In the genomic region with DNA sequence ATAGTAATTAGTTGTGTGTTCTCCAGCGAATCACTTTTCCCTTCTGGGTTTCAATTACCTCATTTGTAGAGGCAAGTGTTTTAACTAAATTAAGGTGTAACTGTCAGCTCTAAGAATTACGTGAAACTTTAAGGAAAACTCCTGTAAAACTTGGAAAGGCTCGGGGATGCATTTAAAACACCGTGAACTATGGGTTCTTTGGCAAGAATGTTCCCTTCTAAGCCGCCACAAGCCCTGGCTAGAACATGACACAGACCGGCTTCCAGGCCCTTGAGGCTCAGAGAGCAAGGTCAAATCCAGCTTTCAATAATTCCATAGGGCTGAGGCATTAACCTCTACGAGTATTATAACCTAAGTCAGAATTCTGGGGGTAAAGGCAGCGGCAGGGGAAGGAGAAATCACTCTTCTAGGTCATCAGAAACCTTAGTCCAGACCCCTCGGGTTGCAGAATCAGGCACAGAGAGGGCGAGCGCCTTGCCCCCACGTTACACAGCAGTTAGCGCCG, we compare ENCODE assay signal across 8 cellular contexts. TPM values are rescaled to one million over a fixed set of nuclear protein-coding genes. Genes with fewer than 3 reads are reported as not detected.
A peak's percentile ranks its signal among the peaks of the same experiment; 100 is the strongest.
DNase-seq lines count a peak whose midpoint lies in the region; ATAC-seq and TF ChIP-seq lines count a peak whose summit lies in the region.

No MANE protein-coding gene starts in this region.

- intact Hi-C loops in ovary (cut with DNase I): loop anchor here in 1 of 4 donors (10.0 kb wide), 1 partner anchor 85 kb away; the partner anchor contains the start of gene DGKH

- TF ChIP-seq POLR2A in ovary (IDR thresholded peaks at IDR 0.05): no peak

- peaks cover 2% of the 10 kb centered on the region for H3K4me1 ChIP-seq in ovary (ENCODE audit: insufficient read depth)

- TF ChIP-seq CTCF in AG04449 (IDR thresholded peaks at IDR 0.05; ENCODE audit: insufficient read depth, low read length, missing control alignments) (no peak), ovary (IDR thresholded peaks at IDR 0.05) (no peak)

- WGBS in ovary, 3 donors: 1 to 3% (median 2%) methylated on average over 14 of the region's 14 CpGs

- H3K4me1 Mint-ChIP-seq in activated CD4-positive, alpha-beta memory T cell treated with anti-CD3 and anti-CD28 coated beads, Interleukin-2, amount 10 ng/mL, durations not matched to agents 7 days and 5 days: peaks cover 36% of the 10 kb centered on the region

- CTCF ChIA-PET in AG04449 (lab: Yijun Ruan, JAX): interaction anchor here (1.0 to 1.8 kb wide), 8 partner anchors 10 to 293 kb away, joined by 3 to 6 read pairs (median 4); no protein-coding TSS in a partner anchor
- CTCF ChIA-PET in activated CD4-positive, alpha-beta memory T cell treated with anti-CD3 and anti-CD28 coated beads, Interleukin-2, amount 10 ng/mL, durations not matched to agents 7 days and 5 days (lab: Charles Lee): interaction anchor here (1.0 to 1.2 kb wide), 2 partner anchors 43 to 292 kb away, joined by 3 to 5 read pairs; no protein-coding TSS in a partner anchor

- H3K9me3 Mint-ChIP-seq in activated CD4-positive, alpha-beta memory T cell treated with anti-CD3 and anti-CD28 coated beads, Interleukin-2, amount 10 ng/mL, durations not matched to agents 7 days and 5 days: no peaks in the 10 kb centered on the region

- H3K27me3 ChIP-seq in ovary: no peaks in the 10 kb centered on the region

- POLR2A ChIA-PET in AG04449 (lab: Yijun Ruan, JAX): interaction anchor here (0.6 to 1.7 kb wide), 4 partner anchors 11 to 212 kb away, joined by 3 to 6 read pairs (median 3); no protein-coding TSS in a partner anchor
- POLR2A ChIA-PET in activated CD4-positive, alpha-beta memory T cell treated with anti-CD3 and anti-CD28 coated beads, Interleukin-2, amount 10 ng/mL, durations not matched to agents 7 days and 5 days (lab: Charles Lee): interaction anchor here (1.0 to 2.8 kb wide), 7 partner anchors 9 to 87 kb away, joined by 3 to 17 read pairs (median 6); no protein-coding TSS in a partner anchor

- no peak for TF ChIP-seq EP300 in ovary (IDR thresholded peaks at IDR 0.05)

- peaks cover 5% of the 10 kb centered on the region for H3K36me3 Mint-ChIP-seq in activated CD4-positive, alpha-beta memory T cell treated with anti-CD3 and anti-CD28 coated beads, Interleukin-2, amount 10 ng/mL, durations not matched to agents 7 days and 5 days (ENCODE audit: low read depth)

- peak overlapping the region; percentile 66 to 71 for H3K27ac ChIP-seq in ovary

- H3K4me3 ChIP-seq in AG04449 (ENCODE audit: low read depth, low read length): peak overlapping the region; percentile 76
- H3K4me3 ChIP-seq in ovary: peak overlapping the region; percentile 76

- ATAC-seq in GM18508 (IDR thresholded peaks at IDR 0.05; ENCODE audit: insufficient read depth, unreplicated experiment) (peak; percentile 5), HG03354 (IDR thresholded peaks at IDR 0.05; ENCODE audit: poor library complexity, severe bottlenecking, unreplicated experiment) (peak; percentile 14), GM18907 (IDR thresholded peaks at IDR 0.05; ENCODE audit: unreplicated experiment) (no peak)

- H3K9me3 ChIP-seq in ovary: no peaks in the 10 kb centered on the region

- H3K27ac Mint-ChIP-seq in activated CD4-positive, alpha-beta memory T cell treated with anti-CD3 and anti-CD28 coated beads, Interleukin-2, amount 10 ng/mL, durations not matched to agents 7 days and 5 days: peak overlapping the region; percentile 37

- DNase-seq in AG04449 (ENCODE audit: low read depth, low spot score): no peak
- DNase-seq in activated CD4-positive, alpha-beta memory T cell treated with anti-CD3 and anti-CD28 coated beads, Interleukin-2, amount 10 ng/mL, durations not matched to agents 7 days and 5 days: no peak
- DNase-seq in glomerular visceral epithelial cell (ENCODE audit: extremely low spot score): peak; percentile 32
- no peak for DNase-seq in ovary
- no peak for DNase-seq in NCI-H2029 treated with DMSO at 0.1 percent for 48 hours (lab: John Stamatoyannopoulos, UW)

- H3K36me3 ChIP-seq in ovary: no peaks in the 10 kb centered on the region

- H3K27me3 Mint-ChIP-seq in activated CD4-positive, alpha-beta memory T cell treated with anti-CD3 and anti-CD28 coated beads, Interleukin-2, amount 10 ng/mL, durations not matched to agents 7 days and 5 days: no peaks in the 10 kb centered on the region

- H3K4me3 Mint-ChIP-seq in activated CD4-positive, alpha-beta memory T cell treated with anti-CD3 and anti-CD28 coated beads, Interleukin-2, amount 10 ng/mL, durations not matched to agents 7 days and 5 days: peak overlapping the region; percentile 92

RNA-seq across cellular contexts. Expression of gene VWA8, which starts 0.7 kb away (rescaled TPM):
- total RNA-seq in activated CD4-positive, alpha-beta memory T cell treated with anti-CD3 and anti-CD28 coated beads, Interleukin-2, amount 10 ng/mL, durations not matched to agents 7 days and 5 days: 10 to 100 TPM; 13.5 to 14.4 TPM
- 10 to 100 TPM; 19.9 to 25.1 (median 21.3) TPM for total RNA-seq in ovary
- polyA plus RNA-seq in ovary: 10 to 100 TPM in 1 of 2 donors, 1 to 10 TPM in 1; 4.5 to 12.6 TPM
